In the genomic region with DNA sequence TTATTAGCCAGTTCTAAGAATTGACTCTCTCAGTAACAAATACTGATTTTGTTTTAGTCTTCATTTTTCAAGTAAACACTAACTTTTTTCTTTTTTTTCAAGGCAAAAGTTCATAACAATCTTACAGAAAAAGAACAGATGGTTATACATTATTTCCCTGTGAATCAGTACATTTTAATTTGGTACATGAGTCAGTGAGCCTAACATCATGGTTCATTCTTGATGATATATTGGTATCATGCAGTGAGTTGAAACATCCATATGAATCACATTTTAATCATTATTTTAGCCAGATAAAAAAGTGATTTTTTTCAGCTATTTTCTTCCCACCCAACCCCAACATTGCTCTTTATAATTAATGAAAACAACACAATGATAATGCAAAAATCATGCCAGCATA, we compare ENCODE assay signal across 20 cellular contexts.
A peak's percentile ranks its signal among the peaks of the same experiment; 100 is the strongest.
DNase-seq lines count a peak whose midpoint lies in the region; ATAC-seq and TF ChIP-seq lines count a peak whose summit lies in the region.
"Had no signal": no experiment of that assay in that cellular context is flagged by ENCODE, and none has a peak within 500 bp of the region (broad histone marks: within the 10 kb centered on the region; RNA-seq: fewer than 3 reads in every experiment).

No MANE protein-coding gene starts in this region.

- TF ChIP-seq EP300 in SK-N-SH (IDR thresholded peaks at IDR 0.05; ENCODE audit: borderline replicate concordance in 1 of 2, low read depth in 1 of 2, low read length in 1 of 2) = no peak

- H3K9me2 ChIP-seq in SK-N-SH = no peaks in the 10 kb centered on the region

- no peak overlapping the region for H3K27ac Mint-ChIP-seq in chondrocyte (ENCODE audit: unreplicated experiment)
- H3K27ac Mint-ChIP-seq: CD8-positive, alpha-beta memory T cell; IgD-negative memory B cell had no signal

- H3F3A ChIP-seq in SK-N-SH (replicated peaks; ENCODE audit: insufficient read depth) = peaks cover 8% of the 10 kb centered on the region

- no peaks in the 10 kb centered on the region for H3K4me1 Mint-ChIP-seq in chondrocyte (ENCODE audit: low read depth)
- H3K4me1 Mint-ChIP-seq: CD8-positive, alpha-beta memory T cell; IgD-negative memory B cell had no signal

- ATAC-seq in SK-N-SH treated with all-trans-retinoic acid at 6 μM for 48 hours (no peak), HG02970 (IDR thresholded peaks at IDR 0.05; ENCODE audit: low FRiP score, unreplicated experiment) (no peak)

- H3K4me3 Mint-ChIP-seq in chondrocyte (ENCODE audit: unreplicated experiment) = no peak overlapping the region
- H3K4me3 Mint-ChIP-seq: CD8-positive, alpha-beta memory T cell; IgD-negative memory B cell had no signal

- H3K27ac ChIP-seq in SK-N-SH (ENCODE audit: low read depth in 2 of 2, low read length in 1 of 2) = no peak overlapping the region
- H3K27ac ChIP-seq in fibroblast of lung (ENCODE audit: insufficient read depth, low read length) = no peak overlapping the region
- H3K27ac ChIP-seq: 22Rv1, BLaER1, RWPE1, SJCRH30 had no signal

- DNase-seq in SK-N-SH (no peak), RKO (ENCODE audit: low spot score) (peak; percentile 45), fibroblast of lung (ENCODE audit: low read depth in 2 of 2) (peak; percentile 37 to 38), NCI-H187 (lab: John Stamatoyannopoulos, UW) (no peak), NAMALWA (ENCODE audit: low spot score) (no peak), chondrocyte (ENCODE audit: low spot score) (no peak)
- DNase-seq: CD8-positive, alpha-beta memory T cell; DMS79 treated with DMSO at 0.1 percent for 48 hours; GDM1; Kasumi-1; NCI-H1930; NCI-H2171; NCI-H748 treated with DMSO at 0.1 percent for 48 hours; SJCRH30 had no signal

- no peak for TF ChIP-seq CTCF in SK-N-SH (IDR thresholded peaks at IDR 0.05)
- no peak for TF ChIP-seq CTCF in fibroblast of lung (conservative IDR thresholded peaks at IDR 0.05 in 1 of 2, IDR thresholded peaks at IDR 0.05 in 1 of 2; ENCODE audit: low read depth in 1 of 2, low read length in 2 of 2)
- no peak for TF ChIP-seq CTCF in chondrocyte (IDR thresholded peaks at IDR 0.05)

- CTCF ChIA-PET in SK-N-SH (lab: Yijun Ruan, JAX) = interaction anchor here (3.4 kb wide), 1 partner anchor 11 kb away, joined by 14 read pairs; no protein-coding TSS in a partner anchor

- H3K36me3 ChIP-seq in SK-N-SH (replicated peaks in 1 of 2; ENCODE audit: control insufficient read depth in 1 of 2, insufficient read depth in 2 of 2, low read length in 1 of 2) (no peaks in the 10 kb centered on the region), fibroblast of lung (ENCODE audit: control insufficient read depth, insufficient read depth, low read length) (no peaks in the 10 kb centered on the region)
- H3K36me3 ChIP-seq: BLaER1, SJCRH30 had no signal

- no peak for TF ChIP-seq RAD21 in SK-N-SH (IDR thresholded peaks at IDR 0.05; ENCODE audit: low read length)

- peaks cover 4% of the 10 kb centered on the region; the same call in 1 of the 2 replicates for H3K27me3 ChIP-seq in SK-N-SH (ENCODE audit: insufficient read depth)
- H3K27me3 ChIP-seq in fibroblast of lung (ENCODE audit: control insufficient read depth, insufficient read depth, low read length) = no peaks in the 10 kb centered on the region
- H3K27me3 ChIP-seq: BLaER1, SJCRH30 had no signal

- H3K9ac ChIP-seq in SK-N-SH (no peak overlapping the region), fibroblast of lung (ENCODE audit: insufficient read depth, low read length) (no peak overlapping the region)
- H3K9ac ChIP-seq: BLaER1 had no signal

- POLR2A ChIA-PET in SK-N-SH (lab: Yijun Ruan, JAX) = no interaction called here

- H3K4me1 ChIP-seq in SK-N-SH (ENCODE audit: control insufficient read depth in 1 of 2, insufficient read depth in 2 of 2, low read depth in 1 of 2, low read length in 1 of 2) (no peaks in the 10 kb centered on the region), fibroblast of lung (ENCODE audit: control insufficient read depth, extremely low read depth, insufficient read depth, low read length) (no peaks in the 10 kb centered on the region)
- H3K4me1 ChIP-seq: BLaER1, SJCRH30 had no signal

- no peak overlapping the region for H3K4me3 ChIP-seq in SK-N-SH (ENCODE audit: low read depth in 2 of 2, low read length in 1 of 2)
- no peak overlapping the region for H3K4me3 ChIP-seq in fibroblast of lung (replicated peaks in 1 of 4; ENCODE audit: control extremely low read depth in 1 of 4, insufficient read depth in 1 of 4, low read depth in 3 of 4, low read length in 4 of 4)
- H3K4me3 ChIP-seq: BLaER1, SJCRH30 had no signal

- no peak overlapping the region for H3K4me2 ChIP-seq in SK-N-SH
- H3K4me2 ChIP-seq in fibroblast of lung (ENCODE audit: extremely low read depth, insufficient read depth, low read length) = no peak overlapping the region
- H3K4me2 ChIP-seq: BLaER1 had no signal

- H3K36me3 Mint-ChIP-seq in chondrocyte (ENCODE audit: low read depth) = no peaks in the 10 kb centered on the region
- H3K36me3 Mint-ChIP-seq: CD8-positive, alpha-beta memory T cell; IgD-negative memory B cell had no signal

- H3K9me3 Mint-ChIP-seq in chondrocyte (ENCODE audit: low read depth) = peaks cover 10% of the 10 kb centered on the region
- H3K9me3 Mint-ChIP-seq: IgD-negative memory B cell had no signal

- H3K9me3 ChIP-seq in SK-N-SH = no peaks in the 10 kb centered on the region
- no peaks in the 10 kb centered on the region for H3K9me3 ChIP-seq in fibroblast of lung (ENCODE audit: control insufficient read depth, insufficient read depth, low read depth, low read length)
- H3K9me3 ChIP-seq: BLaER1, SJCRH30 had no signal

- H3K79me2 ChIP-seq in SK-N-SH (ENCODE audit: insufficient read depth) (no peaks in the 10 kb centered on the region), fibroblast of lung (ENCODE audit: control insufficient read depth, insufficient read depth, low read length) (no peaks in the 10 kb centered on the region)

- peaks cover 7% of the 10 kb centered on the region for H3K27me3 Mint-ChIP-seq in chondrocyte (ENCODE audit: low read depth)
- H3K27me3 Mint-ChIP-seq: CD8-positive, alpha-beta memory T cell; IgD-negative memory B cell had no signal

- H4K20me1 ChIP-seq in SK-N-SH (ENCODE audit: insufficient read depth) = no peaks in the 10 kb centered on the region
- no peaks in the 10 kb centered on the region for H4K20me1 ChIP-seq in fibroblast of lung (ENCODE audit: control insufficient read depth, extremely low read depth, insufficient read depth, low read length)
- H4K20me1 ChIP-seq: BLaER1 had no signal

- H2AFZ ChIP-seq in SK-N-SH (ENCODE audit: low read depth) (no peak overlapping the region), fibroblast of lung (ENCODE audit: low read length) (no peak overlapping the region)

TF ChIP-seq in SK-N-SH, 30 proteins besides CTCF, POLR2A, EP300 and RAD21:
- TF ChIP-seq RCOR1 (IDR thresholded peaks at IDR 0.05; ENCODE audit: low read length) (no peak), YY1 (IDR thresholded peaks at IDR 0.05; ENCODE audit: low read depth) (no peak), MEF2A (IDR thresholded peaks at IDR 0.05; ENCODE audit: borderline replicate concordance, low read depth) (0 out of 2 replicates have a peak, but pooled peaks have one; percentile 26), TCF12 (IDR thresholded peaks at IDR 0.05) (peak; percentile 70), JUND (IDR thresholded peaks at IDR 0.05) (peak; percentile 37; the same call in 1 of the 2 replicates), FOSL2 (IDR thresholded peaks at IDR 0.05; ENCODE audit: borderline replicate concordance, low read depth) (peak; percentile 69; the same call in 1 of the 2 replicates)
- TF ChIP-seq, protein P1, sequence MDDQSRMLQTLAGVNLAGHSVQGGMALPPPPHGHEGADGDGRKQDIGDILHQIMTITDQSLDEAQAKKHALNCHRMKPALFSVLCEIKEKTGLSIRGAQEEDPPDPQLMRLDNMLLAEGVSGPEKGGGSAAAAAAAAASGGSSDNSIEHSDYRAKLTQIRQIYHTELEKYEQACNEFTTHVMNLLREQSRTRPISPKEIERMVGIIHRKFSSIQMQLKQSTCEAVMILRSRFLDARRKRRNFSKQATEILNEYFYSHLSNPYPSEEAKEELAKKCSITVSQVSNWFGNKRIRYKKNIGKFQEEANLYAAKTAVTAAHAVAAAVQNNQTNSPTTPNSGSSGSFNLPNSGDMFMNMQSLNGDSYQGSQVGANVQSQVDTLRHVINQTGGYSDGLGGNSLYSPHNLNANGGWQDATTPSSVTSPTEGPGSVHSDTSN (IDR thresholded peaks at IDR 0.05) = peak; percentile 77

TF ChIP-seq in SK-N-SH treated with all-trans-retinoic acid at 6 μM for 48 hours, 23 proteins besides CTCF, POLR2A, EP300 and RAD21:
- TF ChIP-seq ESRRG (CRISPR knock-in tag; IDR thresholded peaks at IDR 0.05) (no peak), ISL1 (CRISPR knock-in tag; IDR thresholded peaks at IDR 0.05) (no peak), CREB5 (CRISPR knock-in tag; IDR thresholded peaks at IDR 0.05; ENCODE audit: low read depth) (no peak), ZNF565 (CRISPR knock-in tag; conservative IDR thresholded peaks at IDR 0.05; ENCODE audit: low read depth) (no peak)

Comparison
In these comparisons a context has a peak if more than half of its experiments do, and no peak if none do; other contexts are left out.
1. DNase-seq: peak in RKO (single experiment) and fibroblast of lung (2 of 2); none in SK-N-SH (single experiment), NCI-H187 (0 of 2), NAMALWA (single experiment) and chondrocyte (single experiment).